8 cellular contexts compared by ENCODE assay signal in the genomic region with DNA sequence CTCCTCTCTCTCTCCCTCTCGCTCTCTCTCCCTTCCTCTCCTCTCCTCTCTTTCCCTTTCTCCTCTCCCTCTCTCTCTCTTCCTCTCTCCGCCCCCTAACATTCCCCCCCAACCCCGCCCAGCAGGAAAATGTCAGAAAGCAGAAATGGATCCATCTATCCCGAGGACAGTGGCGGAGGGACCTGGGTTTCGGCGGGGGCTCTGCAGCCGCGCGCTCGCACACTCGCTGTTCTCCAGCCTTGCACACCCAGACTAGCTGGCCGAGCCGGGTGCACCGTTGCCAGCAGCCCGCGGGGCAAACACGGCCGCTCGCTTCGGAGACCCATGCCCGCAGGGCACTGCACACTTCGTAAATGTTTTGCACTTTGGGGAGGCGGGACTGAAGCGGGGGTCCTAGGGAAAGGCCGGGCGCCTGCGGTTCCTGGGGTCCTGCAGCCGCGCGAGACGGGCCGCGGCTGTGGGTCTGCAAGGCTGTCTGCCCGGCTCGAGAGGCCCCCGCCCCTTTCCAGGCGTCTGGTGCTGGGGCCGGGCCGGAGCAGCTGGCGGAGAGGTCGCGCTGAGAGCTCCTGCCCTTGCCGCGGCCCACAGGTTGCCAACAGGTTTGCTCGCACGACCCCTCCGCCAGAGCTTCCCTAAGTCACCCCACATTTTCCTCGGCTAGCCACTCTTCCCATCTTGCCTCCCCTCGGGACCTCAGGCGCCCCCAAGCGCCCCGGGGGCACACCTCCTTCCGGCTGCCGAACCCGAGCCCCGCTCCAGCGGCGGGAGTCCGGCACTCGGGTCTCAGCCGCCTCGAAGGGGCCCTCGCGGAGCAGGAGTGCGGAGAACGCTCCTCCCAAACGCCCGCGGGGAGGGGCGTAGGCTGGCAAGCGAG. TPM values are rescaled to one million over a fixed set of nuclear protein-coding genes. Genes with fewer than 3 reads are reported as not detected.
DNase-seq lines count a peak whose midpoint lies in the region; ATAC-seq and TF ChIP-seq lines count a peak whose summit lies in the region.

No MANE protein-coding gene starts in this region.

- DNase-seq in Calu3 (peak; percentile 67), HuH-7.5 (ENCODE audit: low spot score) (peak; percentile 59), T follicular helper cell (ENCODE audit: low read depth) (peak; percentile 48), astrocyte of the hippocampus (ENCODE audit: low read depth, low spot score) (peak; percentile 79)

- peaks cover 25% of the 10 kb centered on the region for H3K4me1 Mint-ChIP-seq in Calu3 (ENCODE audit: low read depth, unreplicated experiment)

- CTCF ChIA-PET in Calu3 (lab: Charles Lee): interaction anchor here (0.6 to 1.5 kb wide), 10 partner anchors 10 to 293 kb away, joined by 3 to 11 read pairs (median 4); no protein-coding TSS in a partner anchor

- intact Hi-C loops in Calu3 (cut with micrococcal nuclease; ENCODE audit: unreplicated experiment): loop anchor here (10.0 kb wide), 2 partner anchors 316 to 796 kb away; no protein-coding TSS in a partner anchor

- H3K36me3 Mint-ChIP-seq in Calu3 (ENCODE audit: insufficient read depth, unreplicated experiment): peaks cover 39% of the 10 kb centered on the region

- no peaks in the 10 kb centered on the region for H3K9me3 ChIP-seq in skeletal muscle satellite cell (replicated peaks; ENCODE audit: low read length)

- peak overlapping the region; percentile 100 for H3K4me2 ChIP-seq in skeletal muscle satellite cell (ENCODE audit: low read length)

- H3K9ac ChIP-seq in skeletal muscle satellite cell (ENCODE audit: low read depth, low read length): peak overlapping the region; percentile 80

- peak overlapping the region; percentile 75 for H3K27ac Mint-ChIP-seq in Calu3 (ENCODE audit: unreplicated experiment)

- peaks cover 85% of the 10 kb centered on the region for H3K27me3 Mint-ChIP-seq in Calu3 (ENCODE audit: unreplicated experiment)

- H3K9me3 Mint-ChIP-seq in Calu3 (ENCODE audit: low read depth, unreplicated experiment): no peaks in the 10 kb centered on the region

- H3K4me3 Mint-ChIP-seq in Calu3 (ENCODE audit: low read depth, unreplicated experiment): peak overlapping the region; percentile 81

- no peak for ATAC-seq in HG03280 (IDR thresholded peaks at IDR 0.05; ENCODE audit: unreplicated experiment)
- no peak for ATAC-seq in GM21619 (IDR thresholded peaks at IDR 0.05; ENCODE audit: unreplicated experiment)

- peak overlapping the region; percentile 22 for H3K4me3 ChIP-seq in iPS-11a (ENCODE audit: low read depth, low read length)
- peak overlapping the region; percentile 83 for H3K4me3 ChIP-seq in skeletal muscle satellite cell (ENCODE audit: low read length)

- H3K27me3 ChIP-seq in skeletal muscle satellite cell (ENCODE audit: control insufficient read depth, insufficient read depth, low read length): peaks cover 40% of the 10 kb centered on the region

- BruUV-seq in Calu3 (replicated peaks; lab: Mats Ljungman, UMichigan): no TSS peak

- TF ChIP-seq CTCF in Calu3 (IDR thresholded peaks at IDR 0.05; ENCODE audit: unreplicated experiment): no peak

- no peaks in the 10 kb centered on the region for H3K36me3 ChIP-seq in skeletal muscle satellite cell (ENCODE audit: insufficient read depth, low read length)

- peaks cover 17% of the 10 kb centered on the region for H3K4me1 ChIP-seq in skeletal muscle satellite cell (ENCODE audit: control insufficient read depth, insufficient read depth, low read length)

RNA-seq across cellular contexts. Expression of gene MDGA1, which starts 0.8 kb away (rescaled TPM):
- 7.0 and 7.2 TPM in 2 replicates for total RNA-seq in Calu3 (2022)
- 1.0 and 1.5 TPM in 2 replicates for total RNA-seq in skeletal muscle satellite cell (2012; rRNA removed)
